Comparison of ENCODE assay signal across 26 cellular contexts in genomic region chr15:92597548-92597947, GRCh38.
"Had no signal": no experiment of that assay in that cellular context is flagged by ENCODE, and none has a peak within 500 bp of the region (broad histone marks: within the 10 kb centered on the region; RNA-seq: fewer than 3 reads in every experiment).

No MANE protein-coding gene starts in this region.

- H3K9me3 ChIP-seq: esophagus squamous epithelium, heart right ventricle, psoas muscle, right lobe of liver, testis, tibial artery, vagina had no signal

- H3K27me3 ChIP-seq: cardiac muscle cell, heart right ventricle, neural progenitor cell, right lobe of liver, testis, tibial artery, vagina had no signal

- DNase-seq: dermis blood vessel endothelial cell; effector memory CD8-positive, alpha-beta T cell; erythroblast; esophagus squamous epithelium; foreskin melanocyte; glutamatergic neuron; heart right ventricle; hippocampal formation; immature natural killer cell; islet precursor cell; kidney glomerular epithelial cell; left colon; naive thymus-derived CD4-positive, alpha-beta T cell; psoas muscle; right lobe of liver; stimulated activated CD4-positive, alpha-beta T cell treated with anti-CD3 and anti-CD28 coated beads, Interleukin-2, amount 100 ng/mL, for 24 hours; stimulated activated CD4-positive, alpha-beta T cell treated with anti-CD3 and anti-CD28 coated beads, Interleukin-4, amount 100 ng/mL, for 24 hours; stimulated activated naive CD8-positive, alpha-beta T cell treated with anti-CD3 and anti-CD28 coated beads, Interleukin-15, Interleukin-2, amounts not matched to agents 100 U/mL and 50 U/mL, for 24 hours; substantia nigra; testis had no signal

- H3K4me1 ChIP-seq: psoas muscle, right lobe of liver, testis, tibial artery had no signal

- H3K36me3 ChIP-seq: cardiac muscle cell, esophagus squamous epithelium, heart right ventricle, neural progenitor cell, right lobe of liver, tibial artery, vagina had no signal

- ATAC-seq: effector memory CD8-positive, alpha-beta T cell; left colon; naive thymus-derived CD4-positive, alpha-beta T cell; psoas muscle; right lobe of liver; stimulated activated effector memory CD8-positive, alpha-beta T cell treated with anti-CD3 and anti-CD28 coated beads, Interleukin-12 subunit alpha, Interleukin-12 subunit beta, amount 100 ng/mL, for 72 hours; stimulated activated naive CD8-positive, alpha-beta T cell treated with anti-CD3 and anti-CD28 coated beads, Interleukin-15, Interleukin-2, amounts not matched to agents 100 U/mL and 50 U/mL, for 24 hours had no signal

- H3K27ac ChIP-seq: cardiac muscle cell, coronary artery, heart right ventricle, neural progenitor cell, psoas muscle, right lobe of liver, testis, tibial artery, vagina had no signal

- H3K4me3 ChIP-seq: cardiac muscle cell, coronary artery, esophagus squamous epithelium, heart right ventricle, neural progenitor cell, psoas muscle, right lobe of liver, testis, tibial artery, vagina had no signal
